ENCODE assay signal across 8 cellular contexts in genomic region chr19:13117176-13117771, GRCh38. TPM values are rescaled to one million over a fixed set of nuclear protein-coding genes. Genes with fewer than 3 reads are reported as not detected.
A peak's percentile ranks its signal among the peaks of the same experiment; 100 is the strongest.
DNase-seq lines count a peak whose midpoint lies in the region; ATAC-seq and TF ChIP-seq lines count a peak whose summit lies in the region.

No MANE protein-coding gene starts in this region.

- H3K27ac ChIP-seq in KOPT-K1 (ENCODE audit: low read depth, low read length, poor library complexity, severe bottlenecking) (peak overlapping the region; percentile 91), caudate nucleus (ENCODE audit: low read depth, low read length) (peak overlapping the region; percentile 67)

- no peak for ATAC-seq in GM19467 (IDR thresholded peaks at IDR 0.05; ENCODE audit: unreplicated experiment)

- intact Hi-C loops in Calu3 (cut with micrococcal nuclease; ENCODE audit: unreplicated experiment), result no loop called here

- H3K9me3 Mint-ChIP-seq in Calu3 (ENCODE audit: low read depth, unreplicated experiment), result no peaks in the 10 kb centered on the region

- CTCF ChIA-PET in Calu3 (lab: Charles Lee), result interaction anchor here (0.6 kb wide), 2 partner anchors 33 to 116 kb away, joined by 4 read pairs; partner anchors contain the start of genes IER2 and STX10

- DNase-seq in Calu3 (no peak), caudate nucleus (lab: John Stamatoyannopoulos, UW) (no peak), SK-N-DZ (ENCODE audit: low spot score) (no peak), pons (ENCODE audit: low spot score) (no peak)
- no peak for DNase-seq in stimulated activated CD4-positive, alpha-beta T cell treated with anti-CD3 and anti-CD28 coated beads, Interleukin-2, amount 100 ng/mL, for 48 hours

- H3K27ac Mint-ChIP-seq in Calu3 (ENCODE audit: unreplicated experiment), result peak overlapping the region; percentile 89

- H3K4me3 ChIP-seq in mononuclear cell (ENCODE audit: low read length), result peak overlapping the region; percentile 62

- H3K27me3 ChIP-seq in mononuclear cell (ENCODE audit: insufficient read depth, low read length), result no peaks in the 10 kb centered on the region

- TF ChIP-seq CTCF in Calu3 (IDR thresholded peaks at IDR 0.05; ENCODE audit: unreplicated experiment), result no peak

- no TSS peak for BruUV-seq in Calu3 (replicated peaks; lab: Mats Ljungman, UMichigan)

- H3K36me3 ChIP-seq in KOPT-K1 (ENCODE audit: insufficient read depth, low read length), result peaks cover 52% of the 10 kb centered on the region

- H3K9me3 ChIP-seq in KOPT-K1 (ENCODE audit: insufficient read depth, low read length, poor library complexity, severe bottlenecking), result no peaks in the 10 kb centered on the region
- H3K9me3 ChIP-seq in mononuclear cell (ENCODE audit: low read depth, low read length), result no peaks in the 10 kb centered on the region

- peak overlapping the region; percentile 85 for H3K4me3 Mint-ChIP-seq in Calu3 (ENCODE audit: low read depth, unreplicated experiment)

- H3K27me3 Mint-ChIP-seq in Calu3 (ENCODE audit: unreplicated experiment), result no peaks in the 10 kb centered on the region

- peaks cover 11% of the 10 kb centered on the region for H3K4me1 Mint-ChIP-seq in Calu3 (ENCODE audit: low read depth, unreplicated experiment)

- H3K36me3 Mint-ChIP-seq in Calu3 (ENCODE audit: insufficient read depth, unreplicated experiment), result peaks cover 44% of the 10 kb centered on the region

- peaks cover 52% of the 10 kb centered on the region for H3K4me1 ChIP-seq in mononuclear cell (ENCODE audit: insufficient read depth, low read length)

RNA-seq across cellular contexts. Expression of gene TRMT1, which starts 0.7 kb away (rescaled TPM):
- total RNA-seq in Calu3 (2022) (36.5 and 40.2 TPM in 2 replicates), mononuclear cell (30.7 TPM)
- 51.1 and 87.6 TPM in 2 replicates for polyA plus RNA-seq in SK-N-DZ (2014; cell fraction: cytosol; rRNA removed)
- 354 and 363 TPM in 2 replicates for polyA plus RNA-seq in SK-N-DZ (2014; cell fraction: nucleus; rRNA removed)

RNA-seq across cellular contexts. Expression of gene NACC1, which starts 0.8 kb away (rescaled TPM):
- 80.9 and 83.1 TPM in 2 replicates for total RNA-seq in Calu3 (2022)
- total RNA-seq in mononuclear cell, result 16.0 TPM
- 22.5 and 35.9 TPM in 2 replicates for polyA plus RNA-seq in SK-N-DZ (2014; cell fraction: cytosol; rRNA removed)
- polyA plus RNA-seq in SK-N-DZ (2014; cell fraction: nucleus; rRNA removed), result 20.5 and 25.4 TPM in 2 replicates

RNA-seq across cellular contexts. Expression of gene LYL1, which starts 14.6 kb away (rescaled TPM):
- total RNA-seq in Calu3 (2022) (0.32 TPM in 1 of 2 replicates, not detected in the other), mononuclear cell (20.5 TPM)
- polyA plus RNA-seq in SK-N-DZ (2014; cell fraction: cytosol; rRNA removed), result 9.6 and 14.0 TPM in 2 replicates
- polyA plus RNA-seq in SK-N-DZ (2014; cell fraction: nucleus; rRNA removed), result 12.2 and 12.8 TPM in 2 replicates

RNA-seq across cellular contexts. Expression of gene STX10, which starts 32.9 kb away (rescaled TPM):
- total RNA-seq in Calu3 (2022) (52.3 and 52.7 TPM in 2 replicates), mononuclear cell (71.7 TPM)
- 88.3 and 135 TPM in 2 replicates for polyA plus RNA-seq in SK-N-DZ (2014; cell fraction: cytosol; rRNA removed)
- 230 and 272 TPM in 2 replicates for polyA plus RNA-seq in SK-N-DZ (2014; cell fraction: nucleus; rRNA removed)

RNA-seq across cellular contexts. Expression of gene IER2, which starts 32.9 kb away (rescaled TPM):
- total RNA-seq in Calu3 (2022), result 96.3 and 108 TPM in 2 replicates
- 222 TPM for total RNA-seq in mononuclear cell
- polyA plus RNA-seq in SK-N-DZ (2014; cell fraction: cytosol; rRNA removed), result 22.6 and 22.7 TPM in 2 replicates
- polyA plus RNA-seq in SK-N-DZ (2014; cell fraction: nucleus; rRNA removed), result 27.7 and 36.1 TPM in 2 replicates

Comparison
In these comparisons a context has a peak if more than half of its experiments do, and no peak if none do; other contexts are left out.
1. RNA of gene LYL1, which starts 14.6 kb away (total RNA-seq): 20.5 TPM in mononuclear cell (single experiment); 0.32 TPM in Calu3; every median in the first group is over 10 times any median in the second.